ENCODE assay signal across 8 cellular contexts in the genomic region with DNA sequence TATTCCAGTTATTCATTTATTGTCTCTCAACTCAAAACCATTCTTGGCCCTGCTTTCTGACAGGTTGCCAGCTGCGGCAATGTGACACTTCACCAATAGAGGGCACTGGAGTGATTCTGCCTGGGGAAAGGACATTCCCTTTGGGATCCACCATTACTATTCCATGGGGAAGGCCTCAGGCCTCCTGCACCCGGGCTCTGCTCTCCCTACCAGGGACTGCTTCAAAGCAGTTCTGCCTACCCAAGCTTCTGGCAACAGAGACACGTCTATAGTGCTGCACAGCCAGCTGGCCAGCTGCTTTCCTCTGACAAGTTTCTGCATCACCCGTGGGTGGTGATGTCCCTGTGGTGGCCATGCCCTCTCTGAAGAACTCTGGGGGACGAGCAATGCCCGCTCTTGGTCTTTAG.
A peak's percentile ranks its signal among the peaks of the same experiment; 100 is the strongest.
DNase-seq lines count a peak whose midpoint lies in the region; ATAC-seq and TF ChIP-seq lines count a peak whose summit lies in the region.

No MANE protein-coding gene starts in this region.

- H3K27ac Mint-ChIP-seq in Caco-2 (ENCODE audit: unreplicated experiment), result no peak overlapping the region

- H3K27me3 ChIP-seq in Caco-2 (replicated peaks; ENCODE audit: control insufficient read depth, insufficient read depth, low read length), result no peaks in the 10 kb centered on the region
- H3K27me3 ChIP-seq in SU-DHL-6 (ENCODE audit: low read length), result no peaks in the 10 kb centered on the region
- no peaks in the 10 kb centered on the region for H3K27me3 ChIP-seq in breast epithelium

- no peak overlapping the region for H3K4me3 Mint-ChIP-seq in Caco-2 (ENCODE audit: unreplicated experiment)

- H3K9me2 ChIP-seq in SU-DHL-6 (replicated peaks; ENCODE audit: insufficient read depth, low read length), result no peaks in the 10 kb centered on the region

- no peaks in the 10 kb centered on the region for H3K4me1 ChIP-seq in Caco-2
- no peaks in the 10 kb centered on the region for H3K4me1 ChIP-seq in breast epithelium

- POLR2A ChIA-PET in Caco-2 (lab: Charles Lee), result no interaction called here

- no peaks in the 10 kb centered on the region for H3K36me3 Mint-ChIP-seq in Caco-2 (ENCODE audit: insufficient read depth, unreplicated experiment)

- no peaks in the 10 kb centered on the region for H3K9me3 ChIP-seq in Caco-2
- H3K9me3 ChIP-seq in SU-DHL-6 (ENCODE audit: insufficient read depth, low read length), result no peaks in the 10 kb centered on the region
- no peaks in the 10 kb centered on the region for H3K9me3 ChIP-seq in breast epithelium

- no peak for TF ChIP-seq POLR2A in breast epithelium (IDR thresholded peaks at IDR 0.05)

- no peak overlapping the region for H2AFZ ChIP-seq in SU-DHL-6 (ENCODE audit: low read depth, low read length, severe bottlenecking)

- peaks cover 10% of the 10 kb centered on the region for H3K27me3 Mint-ChIP-seq in Caco-2 (ENCODE audit: insufficient read depth, unreplicated experiment)

- intact Hi-C loops in Caco-2 (cut with micrococcal nuclease; ENCODE audit: unreplicated experiment) (loop anchor here (1.0 kb wide), 2 partner anchors 68 to 210 kb away; no protein-coding TSS in a partner anchor), breast epithelium (cut with DNase I; ENCODE audit: low total_unique reads) (no loop called here), left colon (cut with DNase I, micrococcal nuclease) (no loop called here)

- peaks cover 41% of the 10 kb centered on the region for H3F3A ChIP-seq in SU-DHL-6 (ENCODE audit: insufficient read depth)

- H3K27ac ChIP-seq in SU-DHL-6 (ENCODE audit: low read depth, low read length) (peak overlapping the region; percentile 81; the same call in 1 of the 2 replicates), breast epithelium (no peak overlapping the region)

- no peak overlapping the region for H3K9ac ChIP-seq in SU-DHL-6 (ENCODE audit: low read length)

- peaks cover 89% of the 10 kb centered on the region for H3K79me2 ChIP-seq in SU-DHL-6 (ENCODE audit: insufficient read depth, low read length)

- no peaks in the 10 kb centered on the region for H3K4me1 Mint-ChIP-seq in Caco-2 (ENCODE audit: low read depth, unreplicated experiment)

- peaks cover 6% of the 10 kb centered on the region for H3K9me3 Mint-ChIP-seq in Caco-2 (ENCODE audit: unreplicated experiment)

- no peaks in the 10 kb centered on the region for H3K36me3 ChIP-seq in Caco-2 (ENCODE audit: control insufficient read depth, insufficient read depth, low read length)
- no peaks in the 10 kb centered on the region for H3K36me3 ChIP-seq in SU-DHL-6 (ENCODE audit: low read length)
- no peaks in the 10 kb centered on the region for H3K36me3 ChIP-seq in breast epithelium

- peak; percentile 52 to 56 for DNase-seq in Caco-2
- no peak for DNase-seq in breast epithelium (ENCODE audit: low spot score in 2 of 2)
- peak in 1 of 2 donors; percentile 50 for DNase-seq in left colon
- peak in 2 of 3 donors; percentile 2 to 8 for DNase-seq in stimulated activated CD4-positive, alpha-beta T cell treated with anti-CD3 and anti-CD28 coated beads, TNF-alpha, amount 100 ng/mL, for 1 hour (ENCODE audit: low read depth in 3 of 3, low spot score in 1 of 3)

- no TSS peak for BruUV-seq in Caco-2 (replicated peaks; lab: Mats Ljungman, UMichigan)

- H3K4me3 ChIP-seq in Caco-2 (ENCODE audit: low read depth, low read length) (no peak overlapping the region), SU-DHL-6 (ENCODE audit: insufficient read depth, low read length, poor library complexity, severe bottlenecking) (no peak overlapping the region), breast epithelium (no peak overlapping the region)

- TF ChIP-seq CTCF in Caco-2 (IDR thresholded peaks at IDR 0.05; ENCODE audit: insufficient read depth in 1 of 2, low read depth in 1 of 2, low read length in 1 of 2, severe bottlenecking in 1 of 2, unreplicated experiment in 1 of 2) (peak; percentile 69), SU-DHL-6 (IDR thresholded peaks at IDR 0.05; ENCODE audit: insufficient read depth, low read length, poor library complexity, severe bottlenecking) (peak; percentile 99), breast epithelium (IDR thresholded peaks at IDR 0.05) (peak; percentile 32 to 44 (median 35))

- H4K20me1 ChIP-seq in SU-DHL-6 (ENCODE audit: low read depth, low read length), result no peaks in the 10 kb centered on the region; the same call in 1 of the 2 replicates

- CTCF ChIA-PET in Caco-2 (lab: Charles Lee), result interaction anchor here (0.6 to 1.5 kb wide), 2 partner anchors 69 to 247 kb away, joined by 3 to 4 read pairs; no protein-coding TSS in a partner anchor

- ATAC-seq in HG03442 (IDR thresholded peaks at IDR 0.05; ENCODE audit: unreplicated experiment) (peak; percentile 36), left colon (peak; percentile 75), GM19397 (IDR thresholded peaks at IDR 0.05; ENCODE audit: unreplicated experiment) (no peak), GM21528 (IDR thresholded peaks at IDR 0.05; ENCODE audit: low FRiP score, unreplicated experiment) (no peak)

- H3K4me2 ChIP-seq in SU-DHL-6 (ENCODE audit: low read depth, low read length, poor library complexity, severe bottlenecking), result no peak overlapping the region

Comparison
In these comparisons a context has a peak if more than half of its experiments do, and no peak if none do; other contexts are left out.
1. DNase-seq: peak in Caco-2 (2 of 2) and stimulated activated CD4-positive, alpha-beta T cell treated with anti-CD3 and anti-CD28 coated beads, TNF-alpha, amount 100 ng/mL, for 1 hour (2 of 3); none in breast epithelium (0 of 2).
2. CTCF ChIP-seq: peak in every context shown above with its lines; median percentile 99 in SU-DHL-6; 69 in Caco-2; 35 in breast epithelium.
3. ATAC-seq: peak in HG03442 (single experiment) and left colon (single experiment); none in GM19397 (single experiment) and GM21528 (single experiment).